1 cellular context compared by ENCODE assay signal in genomic region chr10:52115823-52116222, GRCh38.
TF ChIP-seq lines count a peak whose summit lies in the region.

No MANE protein-coding gene starts in this region.

TF ChIP-seq in WTC11, 78 proteins besides CTCF, POLR2A, EP300 and RAD21 (continued from another document):
- TF ChIP-seq, protein P1, sequence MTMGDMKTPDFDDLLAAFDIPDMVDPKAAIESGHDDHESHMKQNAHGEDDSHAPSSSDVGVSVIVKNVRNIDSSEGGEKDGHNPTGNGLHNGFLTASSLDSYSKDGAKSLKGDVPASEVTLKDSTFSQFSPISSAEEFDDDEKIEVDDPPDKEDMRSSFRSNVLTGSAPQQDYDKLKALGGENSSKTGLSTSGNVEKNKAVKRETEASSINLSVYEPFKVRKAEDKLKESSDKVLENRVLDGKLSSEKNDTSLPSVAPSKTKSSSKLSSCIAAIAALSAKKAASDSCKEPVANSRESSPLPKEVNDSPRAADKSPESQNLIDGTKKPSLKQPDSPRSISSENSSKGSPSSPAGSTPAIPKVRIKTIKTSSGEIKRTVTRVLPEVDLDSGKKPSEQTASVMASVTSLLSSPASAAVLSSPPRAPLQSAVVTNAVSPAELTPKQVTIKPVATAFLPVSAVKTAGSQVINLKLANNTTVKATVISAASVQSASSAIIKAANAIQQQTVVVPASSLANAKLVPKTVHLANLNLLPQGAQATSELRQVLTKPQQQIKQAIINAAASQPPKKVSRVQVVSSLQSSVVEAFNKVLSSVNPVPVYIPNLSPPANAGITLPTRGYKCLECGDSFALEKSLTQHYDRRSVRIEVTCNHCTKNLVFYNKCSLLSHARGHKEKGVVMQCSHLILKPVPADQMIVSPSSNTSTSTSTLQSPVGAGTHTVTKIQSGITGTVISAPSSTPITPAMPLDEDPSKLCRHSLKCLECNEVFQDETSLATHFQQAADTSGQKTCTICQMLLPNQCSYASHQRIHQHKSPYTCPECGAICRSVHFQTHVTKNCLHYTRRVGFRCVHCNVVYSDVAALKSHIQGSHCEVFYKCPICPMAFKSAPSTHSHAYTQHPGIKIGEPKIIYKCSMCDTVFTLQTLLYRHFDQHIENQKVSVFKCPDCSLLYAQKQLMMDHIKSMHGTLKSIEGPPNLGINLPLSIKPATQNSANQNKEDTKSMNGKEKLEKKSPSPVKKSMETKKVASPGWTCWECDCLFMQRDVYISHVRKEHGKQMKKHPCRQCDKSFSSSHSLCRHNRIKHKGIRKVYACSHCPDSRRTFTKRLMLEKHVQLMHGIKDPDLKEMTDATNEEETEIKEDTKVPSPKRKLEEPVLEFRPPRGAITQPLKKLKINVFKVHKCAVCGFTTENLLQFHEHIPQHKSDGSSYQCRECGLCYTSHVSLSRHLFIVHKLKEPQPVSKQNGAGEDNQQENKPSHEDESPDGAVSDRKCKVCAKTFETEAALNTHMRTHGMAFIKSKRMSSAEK (CRISPR knock-in tag; IDR thresholded peaks at IDR 0.05; ENCODE audit: borderline replicate concordance) = no peak
- TF ChIP-seq, protein P2, sequence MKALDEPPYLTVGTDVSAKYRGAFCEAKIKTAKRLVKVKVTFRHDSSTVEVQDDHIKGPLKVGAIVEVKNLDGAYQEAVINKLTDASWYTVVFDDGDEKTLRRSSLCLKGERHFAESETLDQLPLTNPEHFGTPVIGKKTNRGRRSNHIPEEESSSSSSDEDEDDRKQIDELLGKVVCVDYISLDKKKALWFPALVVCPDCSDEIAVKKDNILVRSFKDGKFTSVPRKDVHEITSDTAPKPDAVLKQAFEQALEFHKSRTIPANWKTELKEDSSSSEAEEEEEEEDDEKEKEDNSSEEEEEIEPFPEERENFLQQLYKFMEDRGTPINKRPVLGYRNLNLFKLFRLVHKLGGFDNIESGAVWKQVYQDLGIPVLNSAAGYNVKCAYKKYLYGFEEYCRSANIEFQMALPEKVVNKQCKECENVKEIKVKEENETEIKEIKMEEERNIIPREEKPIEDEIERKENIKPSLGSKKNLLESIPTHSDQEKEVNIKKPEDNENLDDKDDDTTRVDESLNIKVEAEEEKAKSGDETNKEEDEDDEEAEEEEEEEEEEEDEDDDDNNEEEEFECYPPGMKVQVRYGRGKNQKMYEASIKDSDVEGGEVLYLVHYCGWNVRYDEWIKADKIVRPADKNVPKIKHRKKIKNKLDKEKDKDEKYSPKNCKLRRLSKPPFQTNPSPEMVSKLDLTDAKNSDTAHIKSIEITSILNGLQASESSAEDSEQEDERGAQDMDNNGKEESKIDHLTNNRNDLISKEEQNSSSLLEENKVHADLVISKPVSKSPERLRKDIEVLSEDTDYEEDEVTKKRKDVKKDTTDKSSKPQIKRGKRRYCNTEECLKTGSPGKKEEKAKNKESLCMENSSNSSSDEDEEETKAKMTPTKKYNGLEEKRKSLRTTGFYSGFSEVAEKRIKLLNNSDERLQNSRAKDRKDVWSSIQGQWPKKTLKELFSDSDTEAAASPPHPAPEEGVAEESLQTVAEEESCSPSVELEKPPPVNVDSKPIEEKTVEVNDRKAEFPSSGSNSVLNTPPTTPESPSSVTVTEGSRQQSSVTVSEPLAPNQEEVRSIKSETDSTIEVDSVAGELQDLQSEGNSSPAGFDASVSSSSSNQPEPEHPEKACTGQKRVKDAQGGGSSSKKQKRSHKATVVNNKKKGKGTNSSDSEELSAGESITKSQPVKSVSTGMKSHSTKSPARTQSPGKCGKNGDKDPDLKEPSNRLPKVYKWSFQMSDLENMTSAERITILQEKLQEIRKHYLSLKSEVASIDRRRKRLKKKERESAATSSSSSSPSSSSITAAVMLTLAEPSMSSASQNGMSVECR (CRISPR knock-in tag; IDR thresholded peaks at IDR 0.05; ENCODE audit: borderline replicate concordance) = no peak
- TF ChIP-seq NR1H2 (CRISPR knock-in tag; IDR thresholded peaks at IDR 0.05) = no peak
- no peak for TF ChIP-seq NFE2L1 (CRISPR knock-in tag; IDR thresholded peaks at IDR 0.05)
